Comparison of ENCODE assay signal across 8 cellular contexts in the genomic region with DNA sequence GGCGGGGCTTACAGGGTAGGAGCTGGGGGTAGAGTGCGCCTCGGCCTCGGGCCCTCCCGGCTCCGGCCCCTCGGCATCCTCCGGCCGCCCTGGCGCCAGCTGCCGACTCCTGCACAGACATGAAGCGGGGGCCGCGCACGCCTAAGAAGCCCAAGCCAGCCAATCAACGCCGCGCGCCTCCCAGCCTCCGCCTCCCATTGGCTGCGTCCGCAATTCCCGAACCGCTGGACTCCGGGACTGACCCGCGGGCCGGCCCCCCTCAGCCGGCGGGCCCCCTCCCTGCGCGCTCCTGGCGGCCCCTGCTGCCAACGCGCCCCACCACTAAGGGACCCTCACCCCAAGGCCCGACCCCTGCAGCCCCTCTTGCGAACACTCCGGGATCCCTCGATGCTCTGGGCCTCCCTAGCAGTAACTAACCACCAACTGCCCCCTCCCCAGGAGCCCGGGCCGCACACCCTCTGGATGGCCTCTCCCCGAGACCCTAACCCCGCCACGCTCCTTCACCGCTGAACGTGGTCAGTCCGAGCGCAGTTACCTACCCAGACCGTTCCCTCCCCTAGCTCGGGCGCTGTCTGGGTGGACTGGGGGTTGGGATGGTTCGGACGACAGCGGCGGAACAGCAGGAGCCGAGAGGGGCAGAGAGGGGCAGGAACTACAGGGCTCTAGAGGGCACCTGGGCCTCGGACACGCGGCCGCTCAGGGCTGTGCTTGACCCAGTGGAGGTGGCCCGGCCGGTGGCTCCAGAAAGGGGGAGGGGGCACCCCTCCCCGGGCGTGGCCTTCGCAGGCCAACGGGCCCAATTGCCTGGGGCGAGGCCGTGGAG. TPM values are rescaled to one million over a fixed set of nuclear protein-coding genes. Genes with fewer than 3 reads are reported as not detected.
DNase-seq lines count a peak whose midpoint lies in the region; ATAC-seq, FAIRE-seq and TF ChIP-seq lines count a peak whose summit lies in the region.

No MANE protein-coding gene starts in this region.

- peak; percentile 92 for DNase-seq in BE2C
- peak; percentile 82 for DNase-seq in GM20000 (ENCODE audit: low spot score)
- peak; percentile 81 for DNase-seq in NCI-H2227 (lab: John Stamatoyannopoulos, UW; ENCODE audit: unreplicated experiment)
- DNase-seq in activated T-helper 2 cell treated with anti-CD3 and anti-CD28 coated beads, Interferon-gamma antibody, Interleukin-2, Interleukin-4, amounts not matched to agents 10 μg/mL and 5 μg/mL and 100 μg/mL, durations not matched to agents 14 hours and 24 hours and 36 hours (ENCODE audit: low spot score): no peak
- peak; percentile 81 to 82 for DNase-seq in frontal cortex (ENCODE audit: low spot score in 2 of 2)
- no peak for DNase-seq in NCI-H345 (lab: John Stamatoyannopoulos, UW)

- H3K4me1 ChIP-seq in BE2C: no peaks in the 10 kb centered on the region

- H3K4me3 Mint-ChIP-seq in activated T-helper 2 cell treated with anti-CD3 and anti-CD28 coated beads, Interferon-gamma antibody, Interleukin-2, Interleukin-4, amounts not matched to agents 10 μg/mL and 5 μg/mL and 100 μg/mL, durations not matched to agents 14 hours and 24 hours and 36 hours (ENCODE audit: low read depth): peak overlapping the region; percentile 33
- peak overlapping the region; percentile 85 to 95 (median 94) for H3K4me3 Mint-ChIP-seq in nephron

- H3K9me3 ChIP-seq in BE2C: no peaks in the 10 kb centered on the region

- H3K4me1 Mint-ChIP-seq in activated T-helper 2 cell treated with anti-CD3 and anti-CD28 coated beads, Interferon-gamma antibody, Interleukin-2, Interleukin-4, amounts not matched to agents 10 μg/mL and 5 μg/mL and 100 μg/mL, durations not matched to agents 14 hours and 24 hours and 36 hours (ENCODE audit: low read depth): peaks cover 19% of the 10 kb centered on the region
- H3K4me1 Mint-ChIP-seq in nephron: peaks cover 40% of the 10 kb centered on the region

- no peak overlapping the region for H3K27ac Mint-ChIP-seq in activated T-helper 2 cell treated with anti-CD3 and anti-CD28 coated beads, Interferon-gamma antibody, Interleukin-2, Interleukin-4, amounts not matched to agents 10 μg/mL and 5 μg/mL and 100 μg/mL, durations not matched to agents 14 hours and 24 hours and 36 hours
- peak overlapping the region in 2 of 3 experiments; percentile 55 to 67 for H3K27ac Mint-ChIP-seq in nephron

- FAIRE-seq in frontal cortex (lab: Jason Lieb, UNC): no peak

- intact Hi-C loops in activated T-helper 2 cell treated with anti-CD3 and anti-CD28 coated beads, Interferon-gamma antibody, Interleukin-2, Interleukin-4, amounts not matched to agents 10 μg/mL and 5 μg/mL and 100 μg/mL, durations not matched to agents 14 hours and 24 hours and 36 hours (cut with micrococcal nuclease): loop anchor here (2.0 to 10.0 kb wide), 2 partner anchors 409 to 507 kb away; partner anchors contain the start of gene CFAP92

- no peaks in the 10 kb centered on the region for H3K27me3 ChIP-seq in BE2C

- no peaks in the 10 kb centered on the region for H3K36me3 Mint-ChIP-seq in activated T-helper 2 cell treated with anti-CD3 and anti-CD28 coated beads, Interferon-gamma antibody, Interleukin-2, Interleukin-4, amounts not matched to agents 10 μg/mL and 5 μg/mL and 100 μg/mL, durations not matched to agents 14 hours and 24 hours and 36 hours (ENCODE audit: low read depth)
- H3K36me3 Mint-ChIP-seq in nephron (ENCODE audit: low read depth): peaks cover 10% of the 10 kb centered on the region

- peaks cover 99% of the 10 kb centered on the region for H3K36me3 ChIP-seq in BE2C

- peaks cover 69% of the 10 kb centered on the region for H3K27me3 Mint-ChIP-seq in activated T-helper 2 cell treated with anti-CD3 and anti-CD28 coated beads, Interferon-gamma antibody, Interleukin-2, Interleukin-4, amounts not matched to agents 10 μg/mL and 5 μg/mL and 100 μg/mL, durations not matched to agents 14 hours and 24 hours and 36 hours (ENCODE audit: low read depth)
- peaks cover 98% of the 10 kb centered on the region for H3K27me3 Mint-ChIP-seq in nephron (ENCODE audit: low read depth)

- no peak for ATAC-seq in GM21528 (IDR thresholded peaks at IDR 0.05; ENCODE audit: low FRiP score, unreplicated experiment)

- H3K9me3 Mint-ChIP-seq in activated T-helper 2 cell treated with anti-CD3 and anti-CD28 coated beads, Interferon-gamma antibody, Interleukin-2, Interleukin-4, amounts not matched to agents 10 μg/mL and 5 μg/mL and 100 μg/mL, durations not matched to agents 14 hours and 24 hours and 36 hours: no peaks in the 10 kb centered on the region
- no peaks in the 10 kb centered on the region for H3K9me3 Mint-ChIP-seq in nephron

- peak overlapping the region; percentile 77 for H3K4me3 ChIP-seq in BE2C (ENCODE audit: low read depth, low read length)

- TF ChIP-seq CTCF in BE2C (IDR thresholded peaks at IDR 0.05; ENCODE audit: low read depth, low read length): 0 out of 2 replicates have a peak, but pooled peaks have one; percentile 2
- no peak for TF ChIP-seq CTCF in GM20000 (IDR thresholded peaks at IDR 0.05; ENCODE audit: extremely low read depth, missing control alignments)
- no peak for TF ChIP-seq CTCF in nephron (IDR thresholded peaks at IDR 0.05; ENCODE audit: unreplicated experiment in 3 of 3)

RNA-seq across cellular contexts. Expression of gene GATA2, which starts 5.0 kb away (rescaled TPM):
- polyA plus RNA-seq in BE2C (2012; ENCODE audit: insufficient read depth, insufficient read length, low read depth): 791 TPM
- total RNA-seq in activated T-helper 2 cell treated with anti-CD3 and anti-CD28 coated beads, Interferon-gamma antibody, Interleukin-2, Interleukin-4, amounts not matched to agents 10 μg/mL and 5 μg/mL and 100 μg/mL, durations not matched to agents 14 hours and 24 hours and 36 hours: 0.09 and 0.28 TPM in 2 replicates
- total RNA-seq in frontal cortex: 0.41 TPM

RNA-seq across cellular contexts. Expression of gene DNAJB8, which starts 21.3 kb away (rescaled TPM):
- 0.12 TPM for polyA plus RNA-seq in BE2C (2012; ENCODE audit: insufficient read depth, insufficient read length, low read depth)
- total RNA-seq in activated T-helper 2 cell treated with anti-CD3 and anti-CD28 coated beads, Interferon-gamma antibody, Interleukin-2, Interleukin-4, amounts not matched to agents 10 μg/mL and 5 μg/mL and 100 μg/mL, durations not matched to agents 14 hours and 24 hours and 36 hours: not detected in 2 replicates
- total RNA-seq in frontal cortex: not detected

Comparison
In these comparisons a context has a peak if more than half of its experiments do, and no peak if none do; other contexts are left out.
1. DNase-seq: peak in BE2C (single experiment), GM20000 (single experiment), NCI-H2227 (single experiment) and frontal cortex (2 of 2); none in activated T-helper 2 cell treated with anti-CD3 and anti-CD28 coated beads, Interferon-gamma antibody, Interleukin-2, Interleukin-4, amounts not matched to agents 10 μg/mL and 5 μg/mL and 100 μg/mL, durations not matched to agents 14 hours and 24 hours and 36 hours (single experiment) and NCI-H345 (single experiment).